Comparison of ENCODE assay signal across 22 cellular contexts in the genomic region with DNA sequence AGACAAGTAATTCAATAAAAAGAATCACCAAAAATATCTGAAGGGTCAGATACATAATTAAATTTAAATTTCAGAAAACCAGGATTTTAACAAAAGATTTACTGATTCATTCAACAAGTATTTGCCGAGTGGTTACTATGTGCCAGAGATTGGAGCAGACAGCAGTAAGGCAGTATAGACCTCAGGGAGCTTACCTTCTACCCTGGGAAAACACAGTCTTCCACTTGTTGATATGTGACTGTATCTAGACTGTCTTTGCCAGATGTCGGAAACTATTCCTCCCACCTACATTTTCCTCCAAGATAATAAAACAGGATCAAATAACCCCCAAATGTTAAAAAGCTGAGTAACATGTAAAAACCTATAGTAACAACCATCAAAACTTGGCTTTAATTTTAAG. TPM values are rescaled to one million over a fixed set of nuclear protein-coding genes. Genes with fewer than 3 reads are reported as not detected.
DNase-seq lines count a peak whose midpoint lies in the region; ATAC-seq and TF ChIP-seq lines count a peak whose summit lies in the region.
"Had no signal": no experiment of that assay in that cellular context is flagged by ENCODE, and none has a peak within 500 bp of the region (broad histone marks: within the 10 kb centered on the region; RNA-seq: fewer than 3 reads in every experiment).

No MANE protein-coding gene starts in this region.

- CTCF ChIA-PET in CD8-positive, alpha-beta memory T cell (lab: Charles Lee): no interaction called here

- ATAC-seq in CD4-positive, CD25-positive, alpha-beta regulatory T cell (ENCODE audit: low read depth in 2 of 2): no peak
- ATAC-seq: activated CD4-positive, CD25-positive, alpha-beta regulatory T cell treated with anti-CD3 and anti-CD28 coated beads, Interleukin-2, amount 50 U/mL, for 24 hours; foreskin keratinocyte; left lung; natural killer cell; Right ventricle myocardium inferior; stimulated activated effector memory CD8-positive, alpha-beta T cell treated with anti-CD3 and anti-CD28 coated beads, Interleukin-12 subunit alpha, Interleukin-12 subunit beta, amount 100 ng/mL, for 72 hours had no signal

- TF ChIP-seq CTCF in fibroblast of villous mesenchyme (IDR thresholded peaks at IDR 0.05; ENCODE audit: insufficient read depth, low read depth, low read length): no peak

- H3K27me3 ChIP-seq in CD4-positive, CD25-positive, alpha-beta regulatory T cell (ENCODE audit: control insufficient read depth, insufficient read depth, low read length): no peaks in the 10 kb centered on the region
- no peaks in the 10 kb centered on the region for H3K27me3 ChIP-seq in CD8-positive, alpha-beta memory T cell (ENCODE audit: insufficient read depth, low read length, poor library complexity, severe bottlenecking)
- H3K27me3 ChIP-seq: foreskin keratinocyte, left lung had no signal

- DNase-seq in CD4-positive, CD25-positive, alpha-beta regulatory T cell: no peak
- DNase-seq in CD8-positive, alpha-beta memory T cell: no peak
- DNase-seq in activated naive CD8-positive, alpha-beta T cell treated with anti-CD3 and anti-CD28 coated beads for 36 hours: no peak
- DNase-seq in fibroblast of villous mesenchyme (ENCODE audit: low read depth) (peak; percentile 20), NCI-H187 (lab: John Stamatoyannopoulos, UW) (no peak), dermis blood vessel endothelial cell (no peak), islet precursor cell (no peak)
- DNase-seq in stimulated activated CD4-positive, alpha-beta T cell treated with anti-CD3 and anti-CD28 coated beads, Interleukin-4, amount 100 ng/mL, for 1 hour: no peak
- DNase-seq: DMS53; foreskin keratinocyte; left lung; natural killer cell; NCI-H1105; NCI-H2081; NCI-H345; NCI-H774; stimulated activated CD4-positive, alpha-beta T cell treated with anti-CD3 and anti-CD28 coated beads, Interleukin-1b, Interleukin-23, amount 100 ng/mL, for 48 hours had no signal

- H3K9me3 Mint-ChIP-seq in CD4-positive, CD25-positive, alpha-beta regulatory T cell: no peaks in the 10 kb centered on the region
- H3K9me3 Mint-ChIP-seq in CD8-positive, alpha-beta memory T cell: no peaks in the 10 kb centered on the region
- no peaks in the 10 kb centered on the region for H3K9me3 Mint-ChIP-seq in activated naive CD8-positive, alpha-beta T cell treated with anti-CD3 and anti-CD28 coated beads for 36 hours
- H3K9me3 Mint-ChIP-seq: dendritic cell treated with granulocyte-macrophage colony-stimulating factor and Interleukin-4, amounts not matched to agents 40 ng/mL and 50 ng/mL, for 4 days; natural killer cell; stimulated activated effector memory CD8-positive, alpha-beta T cell treated with anti-CD3 and anti-CD28 coated beads, Interleukin-12 subunit alpha, Interleukin-12 subunit beta, amount 100 ng/mL, for 72 hours had no signal

- no peak overlapping the region for H3K27ac ChIP-seq in CD4-positive, CD25-positive, alpha-beta regulatory T cell (ENCODE audit: insufficient read depth, low read length, poor library complexity, severe bottlenecking)
- H3K27ac ChIP-seq in CD8-positive, alpha-beta memory T cell (ENCODE audit: low read depth, low read length): no peak overlapping the region
- H3K27ac ChIP-seq: foreskin keratinocyte, left lung, prostate gland had no signal

- H3K36me3 Mint-ChIP-seq in CD4-positive, CD25-positive, alpha-beta regulatory T cell: peaks cover 28% of the 10 kb centered on the region
- H3K36me3 Mint-ChIP-seq in CD8-positive, alpha-beta memory T cell: peaks cover 5 to 52% (median 24%) of the 10 kb centered on the region in 3 donors
- peaks cover 67% of the 10 kb centered on the region for H3K36me3 Mint-ChIP-seq in activated naive CD8-positive, alpha-beta T cell treated with anti-CD3 and anti-CD28 coated beads for 36 hours

- peak overlapping the region; percentile 27 to 86 (median 37) for H3K27ac Mint-ChIP-seq in CD4-positive, CD25-positive, alpha-beta regulatory T cell
- peak overlapping the region in 7 of 8 donors; percentile 19 to 71 (median 41) for H3K27ac Mint-ChIP-seq in CD8-positive, alpha-beta memory T cell
- peak overlapping the region; percentile 31 for H3K27ac Mint-ChIP-seq in activated naive CD8-positive, alpha-beta T cell treated with anti-CD3 and anti-CD28 coated beads for 36 hours
- H3K27ac Mint-ChIP-seq: dendritic cell treated with granulocyte-macrophage colony-stimulating factor and Interleukin-4, amounts not matched to agents 40 ng/mL and 50 ng/mL, for 4 days; stimulated activated effector memory CD8-positive, alpha-beta T cell treated with anti-CD3 and anti-CD28 coated beads, Interleukin-12 subunit alpha, Interleukin-12 subunit beta, amount 100 ng/mL, for 72 hours had no signal

- peaks cover 50% of the 10 kb centered on the region for H3K4me1 ChIP-seq in CD4-positive, CD25-positive, alpha-beta regulatory T cell (ENCODE audit: control insufficient read depth, insufficient read depth, low read length, poor library complexity, severe bottlenecking)
- peaks cover 49% of the 10 kb centered on the region for H3K4me1 ChIP-seq in CD8-positive, alpha-beta memory T cell (ENCODE audit: insufficient read depth, low read length)
- H3K4me1 ChIP-seq: prostate gland had no signal

- peaks cover 4% of the 10 kb centered on the region for H3K27me3 Mint-ChIP-seq in CD4-positive, CD25-positive, alpha-beta regulatory T cell
- no peaks in the 10 kb centered on the region for H3K27me3 Mint-ChIP-seq in CD8-positive, alpha-beta memory T cell
- no peaks in the 10 kb centered on the region for H3K27me3 Mint-ChIP-seq in activated naive CD8-positive, alpha-beta T cell treated with anti-CD3 and anti-CD28 coated beads for 36 hours
- H3K27me3 Mint-ChIP-seq: dendritic cell treated with granulocyte-macrophage colony-stimulating factor and Interleukin-4, amounts not matched to agents 40 ng/mL and 50 ng/mL, for 4 days had no signal

- POLR2A ChIA-PET in CD8-positive, alpha-beta memory T cell (lab: Charles Lee): no interaction called here

- peaks cover 30 to 69% (median 57%) of the 10 kb centered on the region in 4 donors for H3K4me1 Mint-ChIP-seq in CD4-positive, CD25-positive, alpha-beta regulatory T cell
- peaks cover 57 to 71% (median 66%) of the 10 kb centered on the region in 3 donors for H3K4me1 Mint-ChIP-seq in CD8-positive, alpha-beta memory T cell
- peaks cover 58% of the 10 kb centered on the region for H3K4me1 Mint-ChIP-seq in activated naive CD8-positive, alpha-beta T cell treated with anti-CD3 and anti-CD28 coated beads for 36 hours

- no peaks in the 10 kb centered on the region for H3K9me3 ChIP-seq in CD4-positive, CD25-positive, alpha-beta regulatory T cell (ENCODE audit: control insufficient read depth in 2 of 2, low read length in 2 of 2)
- no peaks in the 10 kb centered on the region for H3K9me3 ChIP-seq in CD8-positive, alpha-beta memory T cell (ENCODE audit: low read length)
- H3K9me3 ChIP-seq: left lung, prostate gland had no signal

- peaks cover 41% of the 10 kb centered on the region for H3K36me3 ChIP-seq in CD4-positive, CD25-positive, alpha-beta regulatory T cell (ENCODE audit: control insufficient read depth, insufficient read depth, low read length)
- peaks cover 25% of the 10 kb centered on the region for H3K36me3 ChIP-seq in CD8-positive, alpha-beta memory T cell (ENCODE audit: insufficient read depth, low read length)

- peak overlapping the region; percentile 97 for H3K4me3 ChIP-seq in CD4-positive, CD25-positive, alpha-beta regulatory T cell (ENCODE audit: low read depth, low read length)
- no peak overlapping the region for H3K4me3 ChIP-seq in CD8-positive, alpha-beta memory T cell (ENCODE audit: low read length)
- no peak overlapping the region for H3K4me3 ChIP-seq in fibroblast of villous mesenchyme (ENCODE audit: low read depth, low read length)
- H3K4me3 ChIP-seq: left lung, prostate gland had no signal

- peak overlapping the region in 2 of 4 donors; percentile 13 to 28 for H3K4me3 Mint-ChIP-seq in CD4-positive, CD25-positive, alpha-beta regulatory T cell
- H3K4me3 Mint-ChIP-seq in CD8-positive, alpha-beta memory T cell: peak overlapping the region in 1 of 7 donors; percentile 5
- no peak overlapping the region for H3K4me3 Mint-ChIP-seq in activated naive CD8-positive, alpha-beta T cell treated with anti-CD3 and anti-CD28 coated beads for 36 hours
- H3K4me3 Mint-ChIP-seq: dendritic cell treated with granulocyte-macrophage colony-stimulating factor and Interleukin-4, amounts not matched to agents 40 ng/mL and 50 ng/mL, for 4 days; natural killer cell; stimulated activated effector memory CD8-positive, alpha-beta T cell treated with anti-CD3 and anti-CD28 coated beads, Interleukin-12 subunit alpha, Interleukin-12 subunit beta, amount 100 ng/mL, for 72 hours had no signal

RNA-seq across cellular contexts. Expression of a gene that starts 6.2 kb away (rescaled TPM):
- 126 TPM for total RNA-seq in CD4-positive, CD25-positive, alpha-beta regulatory T cell
- 100 to 1,000 TPM; 153 to 201 (median 187) TPM for polyA plus RNA-seq in CD4-positive, CD25-positive, alpha-beta regulatory T cell
- total RNA-seq in CD8-positive, alpha-beta memory T cell: 100 to 1,000 TPM; 199 to 201 TPM
- 184 TPM for polyA plus RNA-seq in CD8-positive, alpha-beta memory T cell
- total RNA-seq in activated naive CD8-positive, alpha-beta T cell treated with anti-CD3 and anti-CD28 coated beads for 36 hours: 100 to 1,000 TPM; 207 to 212 TPM
- 80.5 and 119 TPM in 2 replicates for total RNA-seq in fibroblast of villous mesenchyme
- 65.7 and 133 TPM in 2 replicates for total RNA-seq in dermis blood vessel endothelial cell

RNA-seq across cellular contexts. Expression of a gene that starts 31.8 kb away (rescaled TPM):
- total RNA-seq in CD4-positive, CD25-positive, alpha-beta regulatory T cell: 4.1 TPM
- polyA plus RNA-seq in CD4-positive, CD25-positive, alpha-beta regulatory T cell: 1 to 10 TPM; 2.1 to 5.2 (median 2.9) TPM
- 1 to 10 TPM; 5.9 to 6.4 TPM for total RNA-seq in CD8-positive, alpha-beta memory T cell
- 4.9 TPM for polyA plus RNA-seq in CD8-positive, alpha-beta memory T cell
- 1 to 10 TPM; 3.7 to 4.4 TPM for total RNA-seq in activated naive CD8-positive, alpha-beta T cell treated with anti-CD3 and anti-CD28 coated beads for 36 hours
- total RNA-seq in fibroblast of villous mesenchyme (19.6 and 24.6 TPM in 2 replicates), dermis blood vessel endothelial cell (30.7 and 37.6 TPM in 2 replicates)
